Comparison of ENCODE assay signal across 1 cellular context in the genomic region with DNA sequence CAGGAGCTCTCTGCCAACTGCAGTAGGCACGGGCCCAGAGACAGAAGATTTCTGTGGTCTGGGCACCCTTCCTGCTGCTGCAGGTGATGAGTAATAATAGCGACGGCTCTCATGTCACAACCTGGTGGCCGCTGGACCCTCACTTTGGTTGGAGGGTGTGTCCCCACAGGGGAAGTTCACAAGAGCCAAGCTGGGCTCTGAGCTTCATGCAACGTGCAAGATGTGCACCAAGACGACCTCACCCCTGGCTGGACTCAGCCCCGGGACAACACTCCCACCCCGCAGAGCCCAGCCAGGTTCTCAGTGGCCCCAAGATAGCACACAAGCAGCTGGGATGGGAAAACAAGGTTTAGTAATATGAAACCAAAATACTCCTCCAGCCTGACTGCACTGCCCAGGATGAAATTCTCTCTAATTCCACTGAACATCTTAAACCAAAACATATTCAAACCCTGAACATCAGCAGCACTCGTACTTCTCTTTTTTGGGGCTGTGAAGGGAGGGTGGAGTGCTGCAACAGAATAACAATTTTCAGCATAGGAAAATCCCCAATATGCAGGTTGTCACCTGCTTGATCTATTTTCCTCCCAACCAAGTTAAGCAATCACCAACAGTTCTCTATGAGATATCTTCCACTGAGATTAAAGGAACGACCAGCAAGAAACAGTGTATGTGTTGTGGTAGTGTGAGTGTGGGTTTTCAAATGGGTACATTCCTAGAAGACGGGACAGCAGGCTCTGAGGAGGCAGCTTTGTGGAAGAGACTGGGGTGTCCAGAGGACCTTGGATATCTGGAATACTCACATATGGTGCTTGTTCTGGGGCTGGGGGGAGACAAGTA.
TF ChIP-seq lines count a peak whose summit lies in the region.

No MANE protein-coding gene starts in this region.

TF ChIP-seq in SK-N-SH, 30 proteins besides CTCF, POLR2A, EP300 and RAD21 (continued from another document):
- TF ChIP-seq, protein P1, sequence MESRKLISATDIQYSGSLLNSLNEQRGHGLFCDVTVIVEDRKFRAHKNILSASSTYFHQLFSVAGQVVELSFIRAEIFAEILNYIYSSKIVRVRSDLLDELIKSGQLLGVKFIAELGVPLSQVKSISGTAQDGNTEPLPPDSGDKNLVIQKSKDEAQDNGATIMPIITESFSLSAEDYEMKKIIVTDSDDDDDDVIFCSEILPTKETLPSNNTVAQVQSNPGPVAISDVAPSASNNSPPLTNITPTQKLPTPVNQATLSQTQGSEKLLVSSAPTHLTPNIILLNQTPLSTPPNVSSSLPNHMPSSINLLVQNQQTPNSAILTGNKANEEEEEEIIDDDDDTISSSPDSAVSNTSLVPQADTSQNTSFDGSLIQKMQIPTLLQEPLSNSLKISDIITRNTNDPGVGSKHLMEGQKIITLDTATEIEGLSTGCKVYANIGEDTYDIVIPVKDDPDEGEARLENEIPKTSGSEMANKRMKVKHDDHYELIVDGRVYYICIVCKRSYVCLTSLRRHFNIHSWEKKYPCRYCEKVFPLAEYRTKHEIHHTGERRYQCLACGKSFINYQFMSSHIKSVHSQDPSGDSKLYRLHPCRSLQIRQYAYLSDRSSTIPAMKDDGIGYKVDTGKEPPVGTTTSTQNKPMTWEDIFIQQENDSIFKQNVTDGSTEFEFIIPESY (IDR thresholded peaks at IDR 0.05; ENCODE audit: borderline replicate concordance, low read depth) = no peak
- TF ChIP-seq MEF2A (IDR thresholded peaks at IDR 0.05; ENCODE audit: borderline replicate concordance, low read depth) (no peak), TCF12 (IDR thresholded peaks at IDR 0.05) (no peak), FOXJ3 (CRISPR knock-in tag; IDR thresholded peaks at IDR 0.05) (no peak), RCOR1 (IDR thresholded peaks at IDR 0.05; ENCODE audit: low read length) (no peak), SMC3 (IDR thresholded peaks at IDR 0.05; ENCODE audit: low read depth, low read length) (no peak), GABPA (IDR thresholded peaks at IDR 0.05; ENCODE audit: low read depth) (no peak)
